In genomic region chr20:58048096-58048702, GRCh38 we compare ENCODE assay signal across 8 cellular contexts.
DNase-seq lines count a peak whose midpoint lies in the region; ATAC-seq and TF ChIP-seq lines count a peak whose summit lies in the region.
"Had no signal": no experiment of that assay in that cellular context is flagged by ENCODE, and none has a peak within 500 bp of the region (broad histone marks: within the 10 kb centered on the region; RNA-seq: fewer than 3 reads in every experiment).

No MANE protein-coding gene starts in this region.

- no peak overlapping the region for H3K56ac ChIP-seq in H9 (ENCODE audit: insufficient read length, low read depth, low read length)

- H3K9me3 ChIP-seq in H9 (ENCODE audit: control insufficient read depth, low read depth, low read length), result no peaks in the 10 kb centered on the region
- H3K9me3 ChIP-seq in mesenchymal stem cell (ENCODE audit: control insufficient read depth, low read length), result peaks cover 8% of the 10 kb centered on the region

- H2BK15ac ChIP-seq in H9 (ENCODE audit: low read depth, low read length) (no peak overlapping the region), mesenchymal stem cell (ENCODE audit: low read depth, poor library complexity, severe bottlenecking) (no peak overlapping the region)

- no peak overlapping the region for H3K14ac ChIP-seq in H9 (ENCODE audit: insufficient read depth, low read length)
- no peak overlapping the region for H3K14ac ChIP-seq in mesenchymal stem cell (ENCODE audit: low read length in 2 of 2)

- DNase-seq in H9, result peak; percentile 52
- DNase-seq in OCI-M1 (lab: John Stamatoyannopoulos, UW), result peak; percentile 33
- DNase-seq in endothelial cell (ENCODE audit: low spot score), result peak; percentile 51
- peak; percentile 9 for DNase-seq in retinal pigment epithelial cell (ENCODE audit: low read depth)
- DNase-seq in mesenchymal stem cell, result no peak

- H2BK20ac ChIP-seq in H9 (ENCODE audit: low read depth, low read length, poor library complexity, severe bottlenecking), result no peak overlapping the region

- H3K23ac ChIP-seq in H9 (ENCODE audit: insufficient read length, low read depth, low read length) (no peak overlapping the region), mesenchymal stem cell (ENCODE audit: low read length in 2 of 2) (no peak overlapping the region)

- H3K4me2 ChIP-seq in H9 (ENCODE audit: insufficient read depth, insufficient read length, low read length) (no peak overlapping the region), mesenchymal stem cell (ENCODE audit: low read length, poor library complexity, severe bottlenecking) (no peak overlapping the region)

- no peak overlapping the region for H3K4me3 Mint-ChIP-seq in H9
- no peak overlapping the region for H3K4me3 Mint-ChIP-seq in endothelial cell (ENCODE audit: unreplicated experiment)

- H3K79me2 ChIP-seq in H9 (ENCODE audit: insufficient read depth, low read length), result no peaks in the 10 kb centered on the region

- H3K79me1 ChIP-seq in H9 (ENCODE audit: insufficient read depth, low read depth, low read length, poor library complexity, severe bottlenecking) (no peaks in the 10 kb centered on the region), mesenchymal stem cell (replicated peaks; ENCODE audit: low read length, poor library complexity, severe bottlenecking) (no peaks in the 10 kb centered on the region)

- H3K27ac ChIP-seq in H9 (ENCODE audit: insufficient read length, low read depth, low read length) (no peak overlapping the region), mesenchymal stem cell (ENCODE audit: low read length, poor library complexity, severe bottlenecking) (no peak overlapping the region)
- H3K27ac ChIP-seq: tibial nerve had no signal

- peaks cover 11% of the 10 kb centered on the region in 2 experiments for H3K9me3 Mint-ChIP-seq in H9
- no peaks in the 10 kb centered on the region for H3K9me3 Mint-ChIP-seq in endothelial cell (ENCODE audit: unreplicated experiment)

- no peak overlapping the region for H3T11ph ChIP-seq in H9 (ENCODE audit: low read length)

- peaks cover 0 to 5% (median 0%) of the 10 kb centered on the region in 3 experiments; a peak in 2 of 7 replicates for H3K36me3 Mint-ChIP-seq in H9 (ENCODE audit: insufficient read depth in 1 of 3, low read depth in 3 of 3)
- no peaks in the 10 kb centered on the region for H3K36me3 Mint-ChIP-seq in endothelial cell (ENCODE audit: low read depth, unreplicated experiment)

- H3K4me1 ChIP-seq in H9 (ENCODE audit: insufficient read depth, low read length) (no peaks in the 10 kb centered on the region), mesenchymal stem cell (ENCODE audit: control insufficient read depth, insufficient read depth, low read depth, low read length) (no peaks in the 10 kb centered on the region)

- no peaks in the 10 kb centered on the region for H4K20me1 ChIP-seq in H9 (ENCODE audit: control insufficient read depth, insufficient read depth, insufficient read length)

- no peak overlapping the region for H4K5ac ChIP-seq in H9 (ENCODE audit: insufficient read length, low read depth, low read length)

- no peak overlapping the region for H2BK12ac ChIP-seq in H9 (ENCODE audit: insufficient read length, low read depth, low read length)
- H2BK12ac ChIP-seq in mesenchymal stem cell (ENCODE audit: low read length in 2 of 2), result no peak overlapping the region

- H2AK5ac ChIP-seq in H9 (ENCODE audit: insufficient read length, low read length) (no peak overlapping the region), mesenchymal stem cell (ENCODE audit: low read length, severe bottlenecking) (no peak overlapping the region)

- no peaks in the 10 kb centered on the region for H3K36me3 ChIP-seq in mesenchymal stem cell (ENCODE audit: control insufficient read depth in 1 of 2, insufficient read depth in 2 of 2, low read depth in 1 of 2, low read length in 2 of 2)
- H3K36me3 ChIP-seq: tibial nerve had no signal

- no peak overlapping the region for H3K4ac ChIP-seq in H9 (ENCODE audit: low read depth, low read length)
- H3K4ac ChIP-seq in mesenchymal stem cell (ENCODE audit: low read depth in 1 of 2, low read length in 2 of 2), result no peak overlapping the region

- H3K27me3 ChIP-seq in H9 (ENCODE audit: insufficient read depth, low read length) (no peaks in the 10 kb centered on the region), mesenchymal stem cell (ENCODE audit: control insufficient read depth in 1 of 2, insufficient read depth in 1 of 2, low read length in 2 of 2) (peaks cover 0 to 39% of the 10 kb centered on the region in 2 experiments)
- H3K27me3 ChIP-seq: tibial nerve had no signal

- H3K4me1 Mint-ChIP-seq in H9 (peaks cover 23 to 38% of the 10 kb centered on the region in 2 experiments), endothelial cell (ENCODE audit: unreplicated experiment) (peaks cover 25% of the 10 kb centered on the region)

- no peak overlapping the region for H3K4me3 ChIP-seq in retinal pigment epithelial cell (ENCODE audit: low read length)
- no peak overlapping the region for H3K4me3 ChIP-seq in mesenchymal stem cell (ENCODE audit: insufficient read depth in 1 of 2, low read depth in 1 of 2, low read length in 2 of 2)
- H3K4me3 ChIP-seq: tibial nerve had no signal

- no CpG with 5 or more reads among the region's 3 CpGs for WGBS in H9 (ENCODE audit: extremely low coverage, insufficient read length, low lambda C conversion rate)
- 17% methylated on average over 2 of the region's 3 CpGs for WGBS in mesenchymal stem cell

- H3K27ac Mint-ChIP-seq in H9 (no peak overlapping the region), endothelial cell (ENCODE audit: unreplicated experiment) (no peak overlapping the region)

- H3K23me2 ChIP-seq in H9 (ENCODE audit: insufficient read length, low read depth, low read length, poor library complexity, severe bottlenecking), result no peaks in the 10 kb centered on the region

- H4K91ac ChIP-seq in H9 (ENCODE audit: insufficient read length, low read depth, low read length) (no peak overlapping the region), mesenchymal stem cell (ENCODE audit: low read length) (no peak overlapping the region)

- H3K27me3 Mint-ChIP-seq in H9 (ENCODE audit: low read depth) (peaks cover 4% of the 10 kb centered on the region; the same call in 1 of the 2 replicates), endothelial cell (ENCODE audit: unreplicated experiment) (peaks cover 8% of the 10 kb centered on the region)

- no peak overlapping the region for H3K18ac ChIP-seq in H9 (ENCODE audit: insufficient read length, low read depth, low read length)
- no peak overlapping the region for H3K18ac ChIP-seq in mesenchymal stem cell (ENCODE audit: low read depth in 1 of 2, low read length in 2 of 2)

- H2BK120ac ChIP-seq in H9 (ENCODE audit: low read depth, low read length, poor library complexity, severe bottlenecking) (no peak overlapping the region), mesenchymal stem cell (ENCODE audit: low read depth, low read length) (no peak overlapping the region)

- no peak overlapping the region for H3K9ac ChIP-seq in H9 (ENCODE audit: extremely low read depth, insufficient read length, low read length)
- no peak overlapping the region for H3K9ac ChIP-seq in mesenchymal stem cell (ENCODE audit: low read length)

- no peak overlapping the region for H2AFZ ChIP-seq in H9 (ENCODE audit: low read length)
- no peak overlapping the region for H2AFZ ChIP-seq in mesenchymal stem cell (ENCODE audit: low read depth, low read length)

- no peak overlapping the region for H2BK5ac ChIP-seq in H9 (ENCODE audit: insufficient read length, low read length)
- no peak overlapping the region for H2BK5ac ChIP-seq in mesenchymal stem cell (ENCODE audit: low read depth, low read length, poor library complexity, severe bottlenecking)

- no peak overlapping the region for H4K8ac ChIP-seq in H9 (replicated peaks; ENCODE audit: insufficient read length, low read depth, low read length)
- no peak overlapping the region for H4K8ac ChIP-seq in mesenchymal stem cell (ENCODE audit: low read length)

- TF ChIP-seq CTCF in H9 (conservative IDR thresholded peaks at IDR 0.05) (no peak), endothelial cell (IDR thresholded peaks at IDR 0.05; ENCODE audit: unreplicated experiment) (no peak), retinal pigment epithelial cell (conservative IDR thresholded peaks at IDR 0.05; ENCODE audit: low read depth, low read length) (no peak)

- ATAC-seq in GM19395 (IDR thresholded peaks at IDR 0.05; ENCODE audit: unreplicated experiment) (no peak), HG02588 (IDR thresholded peaks at IDR 0.05; ENCODE audit: unreplicated experiment) (no peak)
